Comparison of ENCODE assay signal across 28 cellular contexts in genomic region chr1:181659348-181659957, GRCh38.
A peak's percentile ranks its signal among the peaks of the same experiment; 100 is the strongest.
DNase-seq lines count a peak whose midpoint lies in the region; ATAC-seq, FAIRE-seq and TF ChIP-seq lines count a peak whose summit lies in the region.
"Had no signal": no experiment of that assay in that cellular context is flagged by ENCODE, and none has a peak within 500 bp of the region (broad histone marks: within the 10 kb centered on the region; RNA-seq: fewer than 3 reads in every experiment).

No MANE protein-coding gene starts in this region.

- H2AFZ ChIP-seq in GM23338: no peak overlapping the region
- H2AFZ ChIP-seq: GM23248 had no signal

- H3K27ac Mint-ChIP-seq in GM23338 (no peak overlapping the region), neural crest cell (ENCODE audit: unreplicated experiment) (peak overlapping the region; percentile 32)
- H3K27ac Mint-ChIP-seq: activated B cell treated with CpG ODN at 0.5 μM for 24 hours; activated naive CD8-positive, alpha-beta T cell treated with anti-CD3 and anti-CD28 coated beads, Interleukin-2, amount 10 ng/mL, durations not matched to agents 7 days and 5 days; HFFc6; natural killer cell; stimulated activated effector memory CD8-positive, alpha-beta T cell treated with anti-CD3 and anti-CD28 coated beads, Interleukin-12 subunit alpha, Interleukin-12 subunit beta, amount 100 ng/mL, for 72 hours had no signal

- no peaks in the 10 kb centered on the region for H3K36me3 ChIP-seq in GM23338 (ENCODE audit: insufficient read depth)
- H3K36me3 ChIP-seq: lower lobe of right lung, tibial nerve had no signal

- H3K27ac ChIP-seq in GM23338 (ENCODE audit: low read depth): no peak overlapping the region
- H3K27ac ChIP-seq: C4-2B, GM23248, lower lobe of right lung, tibial nerve had no signal

- H3K4me1 Mint-ChIP-seq in GM23338 (peaks cover 12% of the 10 kb centered on the region; the same call in 2 of the 3 replicates), neural crest cell (peaks cover 9% of the 10 kb centered on the region)
- H3K4me1 Mint-ChIP-seq: activated B cell treated with CpG ODN at 0.5 μM for 24 hours; activated naive CD8-positive, alpha-beta T cell treated with anti-CD3 and anti-CD28 coated beads, Interleukin-2, amount 10 ng/mL, durations not matched to agents 7 days and 5 days; natural killer cell; stimulated activated effector memory CD8-positive, alpha-beta T cell treated with anti-CD3 and anti-CD28 coated beads, Interleukin-12 subunit alpha, Interleukin-12 subunit beta, amount 100 ng/mL, for 72 hours had no signal

- H3K27me3 Mint-ChIP-seq in GM23338 (ENCODE audit: insufficient read depth, low read depth, poor library complexity): no peaks in the 10 kb centered on the region
- H3K27me3 Mint-ChIP-seq in neural crest cell (ENCODE audit: low read depth): peaks cover 5% of the 10 kb centered on the region

- H3K27me3 ChIP-seq in GM23338 (ENCODE audit: insufficient read depth): no peaks in the 10 kb centered on the region
- H3K27me3 ChIP-seq: tibial nerve had no signal

- H4K20me1 ChIP-seq in GM23338 (replicated peaks; ENCODE audit: insufficient read depth): no peaks in the 10 kb centered on the region

- TF ChIP-seq CTCF in GM23338 (conservative IDR thresholded peaks at IDR 0.05; ENCODE audit: low read depth in 2 of 2) (no peak), neural crest cell (conservative IDR thresholded peaks at IDR 0.05) (no peak)

- H3K9me3 Mint-ChIP-seq in GM23338 (no peaks in the 10 kb centered on the region), neural crest cell (peaks cover 8% of the 10 kb centered on the region)
- H3K9me3 Mint-ChIP-seq: activated B cell treated with CpG ODN at 0.5 μM for 24 hours; activated naive CD8-positive, alpha-beta T cell treated with anti-CD3 and anti-CD28 coated beads, Interleukin-2, amount 10 ng/mL, durations not matched to agents 7 days and 5 days had no signal

- H3F3A ChIP-seq in GM23338 (replicated peaks; ENCODE audit: low read depth): no peaks in the 10 kb centered on the region

- no peaks in the 10 kb centered on the region for H3K36me3 Mint-ChIP-seq in GM23338 (ENCODE audit: low read depth)
- H3K36me3 Mint-ChIP-seq in neural crest cell (ENCODE audit: low read depth): no peaks in the 10 kb centered on the region
- H3K36me3 Mint-ChIP-seq: activated naive CD8-positive, alpha-beta T cell treated with anti-CD3 and anti-CD28 coated beads, Interleukin-2, amount 10 ng/mL, durations not matched to agents 7 days and 5 days; natural killer cell; stimulated activated effector memory CD8-positive, alpha-beta T cell treated with anti-CD3 and anti-CD28 coated beads, Interleukin-12 subunit alpha, Interleukin-12 subunit beta, amount 100 ng/mL, for 72 hours had no signal

- no peaks in the 10 kb centered on the region for H3K79me2 ChIP-seq in GM23338 (replicated peaks; ENCODE audit: insufficient read depth)

- intact Hi-C loops in left colon (cut with DNase I, micrococcal nuclease): no loop called here

- no peak for FAIRE-seq in RCC 7860 (lab: Jason Lieb, UNC)
- FAIRE-seq: K562, keratinocyte had no signal

- no peaks in the 10 kb centered on the region; the same call in 1 of the 2 replicates for H3K4me1 ChIP-seq in GM23338 (ENCODE audit: insufficient read depth)
- H3K4me1 ChIP-seq: lower lobe of right lung, tibial nerve had no signal

- ATAC-seq in GM23338: no peak
- ATAC-seq in left colon: peak; percentile 75
- ATAC-seq in GM21576 (IDR thresholded peaks at IDR 0.05; ENCODE audit: unreplicated experiment): no peak
- ATAC-seq: K562; lower lobe of right lung; natural killer cell; stimulated activated effector memory CD8-positive, alpha-beta T cell treated with anti-CD3 and anti-CD28 coated beads, Interleukin-12 subunit alpha, Interleukin-12 subunit beta, amount 100 ng/mL, for 72 hours had no signal

- no peak overlapping the region for H3K4me2 ChIP-seq in GM23338

- H3K4me3 ChIP-seq in GM23338: no peak overlapping the region
- H3K4me3 ChIP-seq: GM23248, K562, lower lobe of right lung, tibial nerve had no signal

- DNase-seq in GM23338 (ENCODE audit: low spot score): peak; percentile 23
- peak; percentile 34 for DNase-seq in RCC 7860 (ENCODE audit: low spot score)
- no peak for DNase-seq in left colon
- no peak for DNase-seq in neural crest cell (ENCODE audit: low read depth, low spot score)
- no peak for DNase-seq in activated CD4-positive, alpha-beta T cell treated with anti-CD3 and anti-CD28 coated beads for 48 hours
- DNase-seq in NCI-H1694 (lab: John Stamatoyannopoulos, UW): no peak
- DNase-seq: activated B cell treated with CpG ODN at 0.5 μM for 24 hours; activated gamma-delta T cell treated with Interleukin-2 at 50 U/mL for 16 hours; activated naive CD8-positive, alpha-beta T cell treated with anti-CD3 and anti-CD28 coated beads, Interleukin-2, amount 10 ng/mL, durations not matched to agents 7 days and 5 days; activated T-cell treated with anti-CD3 and anti-CD28 coated beads, Interleukin-2, amount 50 U/mL, for 48 hours; central memory CD4-positive, alpha-beta T cell; cortex of kidney; GM23248; head of caudate nucleus; HFFc6; lower lobe of right lung; natural killer cell; NCI-H1092 treated with DMSO at 0.1 percent for 48 hours; NCI-H2029; NCI-H226; NCI-H82; T-helper 1 cell had no signal

- H3K4me3 Mint-ChIP-seq in GM23338 (no peak overlapping the region), neural crest cell (no peak overlapping the region)
- H3K4me3 Mint-ChIP-seq: activated B cell treated with CpG ODN at 0.5 μM for 24 hours; activated naive CD8-positive, alpha-beta T cell treated with anti-CD3 and anti-CD28 coated beads, Interleukin-2, amount 10 ng/mL, durations not matched to agents 7 days and 5 days; HFFc6; natural killer cell; stimulated activated effector memory CD8-positive, alpha-beta T cell treated with anti-CD3 and anti-CD28 coated beads, Interleukin-12 subunit alpha, Interleukin-12 subunit beta, amount 100 ng/mL, for 72 hours had no signal

- no peaks in the 10 kb centered on the region; the same call in 1 of the 2 replicates for H3K9me2 ChIP-seq in GM23338 (ENCODE audit: insufficient read depth)

TF ChIP-seq in GM23338, 12 proteins besides CTCF, POLR2A, EP300 and RAD21 (continues in another document):
- no peak for TF ChIP-seq EZH2phosphoT487 (IDR thresholded peaks at IDR 0.05; ENCODE audit: unreplicated experiment)
- no peak for TF ChIP-seq JUNB (IDR thresholded peaks at IDR 0.05; ENCODE audit: unreplicated experiment)
- TF ChIP-seq POLR2AphosphoS5 (IDR thresholded peaks at IDR 0.05; ENCODE audit: low read depth): no peak
- TF ChIP-seq ZNF331 (CRISPR knock-in tag; IDR thresholded peaks at IDR 0.05; ENCODE audit: low read depth): no peak
- no peak for TF ChIP-seq ZNF462 (CRISPR knock-in tag; IDR thresholded peaks at IDR 0.05)
- no peak for TF ChIP-seq STAT1 (IDR thresholded peaks at IDR 0.05; ENCODE audit: unreplicated experiment)

Comparison
In these comparisons a context has a peak if more than half of its experiments do, and no peak if none do; other contexts are left out.
1. DNase-seq: peak in GM23338 (single experiment) and RCC 7860 (single experiment); none in left colon (0 of 2), neural crest cell (single experiment), activated CD4-positive, alpha-beta T cell treated with anti-CD3 and anti-CD28 coated beads for 48 hours (single experiment) and NCI-H1694 (single experiment).